Comparison of ENCODE assay signal across 11 cellular contexts in the genomic region with DNA sequence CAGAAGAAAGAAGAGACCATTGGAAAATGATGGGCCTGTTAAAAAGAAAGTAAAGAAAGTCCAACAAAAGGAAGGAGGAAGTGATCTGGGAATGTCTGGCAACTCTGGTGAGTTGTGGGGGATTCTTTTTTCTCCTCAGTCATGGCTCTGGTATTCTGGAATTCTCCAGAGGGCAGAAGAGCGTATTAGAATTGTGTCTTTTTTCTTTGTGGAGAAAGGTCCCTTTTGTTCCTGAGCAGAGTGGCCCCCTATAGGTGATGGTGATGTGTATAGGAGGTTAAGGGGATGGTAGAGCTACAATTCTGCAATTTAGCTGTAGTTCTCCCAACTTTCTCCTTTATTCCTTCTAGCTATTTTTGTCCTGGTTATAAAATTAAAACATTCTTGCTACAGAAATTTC. TPM values are rescaled to one million over a fixed set of nuclear protein-coding genes. Genes with fewer than 3 reads are reported as not detected.
A peak's percentile ranks its signal among the peaks of the same experiment; 100 is the strongest.
DNase-seq lines count a peak whose midpoint lies in the region; ATAC-seq, FAIRE-seq and TF ChIP-seq lines count a peak whose summit lies in the region.
"Had no signal": no experiment of that assay in that cellular context is flagged by ENCODE, and none has a peak within 500 bp of the region (broad histone marks: within the 10 kb centered on the region; RNA-seq: fewer than 3 reads in every experiment).

No MANE protein-coding gene starts in this region.

- ATAC-seq in activated CD8-positive, alpha-beta memory T cell treated with anti-CD3 and anti-CD28 coated beads, Interleukin-2, amount 10 ng/mL, durations not matched to agents 7 days and 5 days = no peak
- ATAC-seq in K562 (no peak), GM18498 (IDR thresholded peaks at IDR 0.05; ENCODE audit: unreplicated experiment) (no peak)

- H3K9me3 Mint-ChIP-seq in activated CD8-positive, alpha-beta memory T cell treated with anti-CD3 and anti-CD28 coated beads, Interleukin-2, amount 10 ng/mL, durations not matched to agents 7 days and 5 days (ENCODE audit: low read depth) = no peaks in the 10 kb centered on the region

- peak overlapping the region; percentile 94 for H3K4me3 Mint-ChIP-seq in activated CD8-positive, alpha-beta memory T cell treated with anti-CD3 and anti-CD28 coated beads, Interleukin-2, amount 10 ng/mL, durations not matched to agents 7 days and 5 days
- H3K4me3 Mint-ChIP-seq: CD14-positive monocyte had no signal

- CTCF ChIA-PET in activated CD8-positive, alpha-beta memory T cell treated with anti-CD3 and anti-CD28 coated beads, Interleukin-2, amount 10 ng/mL, durations not matched to agents 7 days and 5 days (lab: Charles Lee) = interaction anchor here (0.5 to 3.8 kb wide), 6 partner anchors 11 to 451 kb away, joined by 3 to 38 read pairs (median 4); no protein-coding TSS in a partner anchor
- CTCF ChIA-PET in K562 (lab: Yijun Ruan, JAX; ENCODE audit: low intra/inter-chr PET ratio) = no interaction called here

- H3K27me3 Mint-ChIP-seq in activated CD8-positive, alpha-beta memory T cell treated with anti-CD3 and anti-CD28 coated beads, Interleukin-2, amount 10 ng/mL, durations not matched to agents 7 days and 5 days = no peaks in the 10 kb centered on the region

- TF ChIP-seq POLR2A in K562 (conservative IDR thresholded peaks at IDR 0.05) = no peak
- no peak for TF ChIP-seq POLR2A in uterus (IDR thresholded peaks at IDR 0.05)

- TF ChIP-seq EP300 in K562 (IDR thresholded peaks at IDR 0.05; ENCODE audit: low read length) = no peak

- 0 out of 3 replicates have a peak overlapping the region, but pooled peaks have one; percentile 92 for H3K27ac ChIP-seq in K562 (ENCODE audit: extremely low read depth, low read depth, low read length)
- no peak overlapping the region for H3K27ac ChIP-seq in uterus

- H3K9me3 ChIP-seq in K562 (replicated peaks; ENCODE audit: control insufficient read depth, insufficient read depth, low read depth, low read length) (no peaks in the 10 kb centered on the region), uterus (no peaks in the 10 kb centered on the region)

- 80% methylated on average over 1 of the region's 1 CpG for WGBS in K562 (ENCODE audit: insufficient coverage, low coverage, missing lambda C conversion rate)

- no peak for FAIRE-seq in K562 (lab: Jason Lieb, UNC)

- H3K79me2 ChIP-seq in K562 (ENCODE audit: control insufficient read depth, insufficient read depth, low read length) = peaks cover 35% of the 10 kb centered on the region

- H3K4me3 ChIP-seq in K562 (no peak overlapping the region), retinal pigment epithelial cell (ENCODE audit: low read length) (no peak overlapping the region), uterus (no peak overlapping the region)

- TF ChIP-seq RAD21 in K562 (CRISPR knock-in tag; conservative IDR thresholded peaks at IDR 0.05 in 1 of 2, IDR thresholded peaks at IDR 0.05 in 1 of 2) = 0 out of 4 replicates have a peak, but pooled peaks of 1 of the 2 experiments have one; percentile 24

- H4K20me1 ChIP-seq in K562 (replicated peaks; ENCODE audit: control insufficient read depth, insufficient read depth, low read length) = no peaks in the 10 kb centered on the region

- H3K36me3 ChIP-seq in K562 (ENCODE audit: control insufficient read depth, insufficient read depth, low read length) (peaks cover 56% of the 10 kb centered on the region), uterus (no peaks in the 10 kb centered on the region)

- POLR2A ChIA-PET in K562 (lab: Yijun Ruan, JAX) = interaction anchor here (0.6 to 2.5 kb wide), 4 partner anchors 10 to 1172 kb away, joined by 3 to 10 read pairs (median 4); no protein-coding TSS in a partner anchor

- peak overlapping the region; percentile 32; the same call in 1 of the 2 replicates for H2AFZ ChIP-seq in K562 (ENCODE audit: low read depth, low read length)

- in situ Hi-C loops in K562 (cut with MboI) = no loop called here

- H3K4me1 ChIP-seq in K562 (replicated peaks in 1 of 2; ENCODE audit: control insufficient read depth in 2 of 2, insufficient read depth in 2 of 2, low read length in 2 of 2) (peaks cover 0 to 8% of the 10 kb centered on the region in 2 experiments; a peak in 2 of 5 replicates), uterus (no peaks in the 10 kb centered on the region)

- peak overlapping the region; percentile 98 for H3K27ac Mint-ChIP-seq in activated CD8-positive, alpha-beta memory T cell treated with anti-CD3 and anti-CD28 coated beads, Interleukin-2, amount 10 ng/mL, durations not matched to agents 7 days and 5 days

- DNase-seq in activated CD8-positive, alpha-beta memory T cell treated with anti-CD3 and anti-CD28 coated beads, Interleukin-2, amount 10 ng/mL, durations not matched to agents 7 days and 5 days = no peak
- no peak for DNase-seq in activated CD8-positive, alpha-beta memory T cell treated with anti-CD3 and anti-CD28 coated beads for 24 hours
- DNase-seq in NAMALWA (ENCODE audit: low spot score) = peak; percentile 34
- DNase-seq in K562 (ENCODE audit: extremely low read depth in 1 of 4, low spot score in 3 of 4) = peak; percentile 13 to 30 (median 20)
- DNase-seq in retinal pigment epithelial cell (ENCODE audit: low read depth) = no peak
- DNase-seq in uterus = no peak
- DNase-seq in GDM1 (lab: John Stamatoyannopoulos, UW) = no peak
- DNase-seq: midbrain; stimulated activated CD4-positive, alpha-beta T cell treated with anti-CD3 and anti-CD28 coated beads, Interleukin-2, amount 100 ng/mL, for 24 hours had no signal

- intact Hi-C loops in K562 (cut with micrococcal nuclease) = loop anchor here (5.0 kb wide), 1 partner anchor 169 kb away; the partner anchor contains the start of gene FAM151B
- intact Hi-C loops in uterus (cut with DNase I; ENCODE audit: low total_unique reads) = no loop called here

- H3K9ac ChIP-seq in K562 (ENCODE audit: insufficient read depth in 1 of 2, low read depth in 2 of 2, low read length in 2 of 2) = peak overlapping the region in 1 of 2 experiments; percentile 77; a peak in 2 of 4 replicates

- no TSS peak for BruUV-seq in K562 (replicated peaks; lab: Mats Ljungman, UMichigan)

- H3K27me3 ChIP-seq in K562 (ENCODE audit: control insufficient read depth in 2 of 2, insufficient read depth in 2 of 2, low read length in 2 of 2) = no peaks in the 10 kb centered on the region
- H3K27me3 ChIP-seq in uterus = no peaks in the 10 kb centered on the region

- peaks cover 47% of the 10 kb centered on the region for H3K36me3 Mint-ChIP-seq in activated CD8-positive, alpha-beta memory T cell treated with anti-CD3 and anti-CD28 coated beads, Interleukin-2, amount 10 ng/mL, durations not matched to agents 7 days and 5 days

- TF ChIP-seq CTCF in K562 (IDR thresholded peaks at IDR 0.05 in 2 of 3, conservative IDR thresholded peaks at IDR 0.05 in 1 of 3; ENCODE audit: insufficient read depth in 2 of 3, low read depth in 1 of 3, low read length in 3 of 3) = peak; percentile 29 to 40 (median 33); a peak in 4 of 6 replicates
- TF ChIP-seq CTCF in retinal pigment epithelial cell (conservative IDR thresholded peaks at IDR 0.05; ENCODE audit: low read depth, low read length) = peak; percentile 26
- no peak for TF ChIP-seq CTCF in uterus (IDR thresholded peaks at IDR 0.05)

- H3K9me1 ChIP-seq in K562 (ENCODE audit: control insufficient read depth, insufficient read depth, low read length) = no peaks in the 10 kb centered on the region

- H3K4me2 ChIP-seq in K562 (ENCODE audit: insufficient read depth, low read length) = peak overlapping the region; percentile 77

- peaks cover 25% of the 10 kb centered on the region for H3K4me1 Mint-ChIP-seq in activated CD8-positive, alpha-beta memory T cell treated with anti-CD3 and anti-CD28 coated beads, Interleukin-2, amount 10 ng/mL, durations not matched to agents 7 days and 5 days

RNA-seq across cellular contexts. Expression of gene DHFR, which starts 1.6 kb away (rescaled TPM):
- total RNA-seq in activated CD8-positive, alpha-beta memory T cell treated with anti-CD3 and anti-CD28 coated beads, Interleukin-2, amount 10 ng/mL, durations not matched to agents 7 days and 5 days = 10 to 100 TPM; 72.0 to 76.9 TPM
- 32.3 and 75.2 TPM in 2 replicates for total RNA-seq in K562 (2011; cell fraction: chromatin; rRNA removed; ENCODE audit: low replicate concordance)
- total RNA-seq in K562 (2011; cell fraction: nucleolus; rRNA removed) = 16.5 and 27.2 TPM in 2 replicates
- total RNA-seq in K562 (2011; cell fraction: nucleoplasm; rRNA removed) = 34.6 and 72.8 TPM in 2 replicates
- total RNA-seq in K562 (2014; rRNA removed) = 68.3 and 70.4 TPM in 2 replicates
- 106 and 111 TPM in 2 replicates for total RNA-seq in K562 (2014; rRNA removed; fragmentation: Illumina TruSeq; extraction: Trizol)
- total RNA-seq in K562 (2015; rRNA removed; fragmentation: Illumina TruSeq; extraction: Trizol) = 92.2 and 103 TPM in 2 replicates
- 76.1 and 76.4 TPM in 2 replicates for total RNA-seq in K562 (2021)
- polyA plus RNA-seq in K562 (2011; rRNA removed) = 106 and 139 TPM in 2 replicates
- 39.9 and 72.7 TPM in 2 replicates for polyA plus RNA-seq in K562 (2011; cell fraction: cytosol; rRNA removed)
- polyA plus RNA-seq in K562 (2011; cell fraction: nucleus; rRNA removed) = 37.6 and 52.2 TPM in 2 replicates
- polyA plus RNA-seq in K562 (2012) = 74.7 and 88.4 TPM in 2 replicates
- polyA plus RNA-seq in K562 (2014; fragmentation: Illumina TruSeq; extraction: Trizol) = 131 and 176 TPM in 2 replicates
- polyA plus RNA-seq in K562 (2014; fragmentation: Nextera tagmentation; extraction: Ambion mirVana) = 10 to 100 TPM; 45.6 to 80.6 TPM
- 97.7 and 101 TPM in 2 replicates for polyA plus RNA-seq in K562 (2014; rRNA removed)
- 70.7 and 82.9 TPM in 2 replicates for polyA minus RNA-seq in K562 (2011; rRNA and poly(A)+ RNA removed)
- 71.4 and 75.6 TPM in 2 replicates for polyA minus RNA-seq in K562 (2011; cell fraction: cytosol; rRNA and poly(A)+ RNA removed)
- 16.4 and 29.2 TPM in 2 replicates for polyA minus RNA-seq in K562 (2011; cell fraction: nucleus; rRNA and poly(A)+ RNA removed)
- total RNA-seq in uterus = 10 to 100 TPM in 1 of 4 donors, 1 to 10 TPM in 3; 1.8 to 39.6 (median 4.7) TPM

RNA-seq across cellular contexts. Expression of gene MSH3, which starts 2.0 kb away (rescaled TPM):
- total RNA-seq in activated CD8-positive, alpha-beta memory T cell treated with anti-CD3 and anti-CD28 coated beads, Interleukin-2, amount 10 ng/mL, durations not matched to agents 7 days and 5 days = 10 to 100 TPM; 22.3 to 26.3 TPM
- total RNA-seq in K562 (2011; cell fraction: chromatin; rRNA removed; ENCODE audit: low replicate concordance) = 14.2 and 39.1 TPM in 2 replicates
- 8.7 and 11.2 TPM in 2 replicates for total RNA-seq in K562 (2011; cell fraction: nucleolus; rRNA removed)
- total RNA-seq in K562 (2011; cell fraction: nucleoplasm; rRNA removed) = 14.4 and 16.0 TPM in 2 replicates
- total RNA-seq in K562 (2014; rRNA removed) (9.3 and 11.1 TPM in 2 replicates), K562 (2014; rRNA removed; fragmentation: Illumina TruSeq; extraction: Trizol) (16.3 and 19.6 TPM in 2 replicates), K562 (2015; rRNA removed; fragmentation: Illumina TruSeq; extraction: Trizol) (15.4 and 17.2 TPM in 2 replicates), K562 (2021) (14.3 and 14.9 TPM in 2 replicates), uterus (10 to 100 TPM in 3 of 4 donors, 1 to 10 TPM in 1; 6.4 to 34.3 (median 16.3) TPM)
- polyA plus RNA-seq in K562 (2011; rRNA removed) (10.7 and 13.2 TPM in 2 replicates), K562 (2014; fragmentation: Illumina TruSeq; extraction: Trizol) (11.5 and 14.5 TPM in 2 replicates), K562 (2014; fragmentation: Nextera tagmentation; extraction: Ambion mirVana) (1 to 10 TPM; 3.9 to 5.3 TPM), K562 (2014; rRNA removed) (7.8 and 7.9 TPM in 2 replicates)
- 2.6 and 4.6 TPM in 2 replicates for polyA plus RNA-seq in K562 (2011; cell fraction: cytosol; rRNA removed)
- 3.4 and 4.0 TPM in 2 replicates for polyA plus RNA-seq in K562 (2011; cell fraction: nucleus; rRNA removed)
- 10.3 and 11.0 TPM in 2 replicates for polyA plus RNA-seq in K562 (2012)
- polyA minus RNA-seq in K562 (2011; rRNA and poly(A)+ RNA removed) = 29.2 and 35.2 TPM in 2 replicates
- 6.8 and 12.7 TPM in 2 replicates for polyA minus RNA-seq in K562 (2011; cell fraction: cytosol; rRNA and poly(A)+ RNA removed)
- 13.7 and 24.5 TPM in 2 replicates for polyA minus RNA-seq in K562 (2011; cell fraction: nucleus; rRNA and poly(A)+ RNA removed)

Comparison
In these comparisons a context has a peak if more than half of its experiments do, and no peak if none do; other contexts are left out.
1. DNase-seq: peak in NAMALWA (single experiment) and K562 (4 of 4); none in activated CD8-positive, alpha-beta memory T cell treated with anti-CD3 and anti-CD28 coated beads, Interleukin-2, amount 10 ng/mL, durations not matched to agents 7 days and 5 days (single experiment), activated CD8-positive, alpha-beta memory T cell treated with anti-CD3 and anti-CD28 coated beads for 24 hours (single experiment), retinal pigment epithelial cell (single experiment), uterus (0 of 2) and GDM1 (single experiment).
2. CTCF ChIP-seq: peak in K562 (3 of 3) and retinal pigment epithelial cell (single experiment); none in uterus (0 of 4).